6 cellular contexts compared by ENCODE assay signal in the genomic region with DNA sequence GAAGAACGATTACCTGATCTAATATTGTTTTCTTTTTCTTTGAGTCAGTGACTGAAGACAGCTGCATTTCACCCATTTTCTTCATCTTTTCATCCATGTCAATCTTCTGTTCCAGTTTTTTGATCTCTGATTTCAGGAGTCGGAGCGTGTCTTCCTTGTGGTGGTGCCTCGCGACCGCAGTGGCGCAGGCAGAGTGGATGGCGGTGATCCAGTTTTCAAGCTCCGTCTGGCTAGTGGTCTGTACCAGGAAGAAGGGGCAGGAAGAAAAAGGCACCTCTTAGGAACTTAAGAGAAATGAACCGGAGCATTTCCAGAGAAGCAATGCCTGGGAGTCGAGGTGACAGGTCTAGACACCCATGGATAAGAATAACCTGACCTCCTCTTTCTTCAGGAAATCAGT.
"Had no signal": no experiment of that assay in that cellular context is flagged by ENCODE, and none has a peak within 500 bp of the region (broad histone marks: within the 10 kb centered on the region; RNA-seq: fewer than 3 reads in every experiment).

No MANE protein-coding gene starts in this region.

- H3K4me1 Mint-ChIP-seq: GM23338 had no signal

- H3K9me3 Mint-ChIP-seq: GM23338, H9 had no signal

- DNase-seq: GM23248, GOT3, H7, H9, HCEC 1CT had no signal

- H3K4me3 Mint-ChIP-seq: GM23338, H9 had no signal

- H3K27ac Mint-ChIP-seq: GM23338 had no signal
